26 cellular contexts compared by ENCODE assay signal in genomic region chr11:108881136-108881535, GRCh38.
"Had no signal": no experiment of that assay in that cellular context is flagged by ENCODE, and none has a peak within 500 bp of the region (broad histone marks: within the 10 kb centered on the region; RNA-seq: fewer than 3 reads in every experiment).

No MANE protein-coding gene starts in this region.

- H3K27me3 Mint-ChIP-seq: activated CD4-positive, alpha-beta T cell treated with anti-CD3 and anti-CD28 coated beads for 36 hours; activated naive CD8-positive, alpha-beta T cell; stimulated activated naive CD8-positive, alpha-beta T cell treated with anti-CD3 and anti-CD28 coated beads, Interleukin-15, Interleukin-2, amounts not matched to agents 100 ng/mL and 50 ng/mL, for 24 hours had no signal

- DNase-seq: activated CD4-positive, alpha-beta T cell treated with anti-CD3 and anti-CD28 coated beads for 36 hours; activated CD4-positive, CD25-positive, alpha-beta regulatory T cell; activated naive CD4-positive, alpha-beta T cell; activated T-cell treated with anti-CD3 and anti-CD28 coated beads for 4 hours; activated T-cell treated with anti-CD3 and anti-CD28 coated beads, Interleukin-2, amount 50 U/mL, for 72 hours; anterior cingulate cortex; body of pancreas; colonic mucosa; dorsolateral prefrontal cortex; effector memory CD4-positive, alpha-beta T cell; heart right ventricle; left lung; mesendoderm; natural killer cell; posterior cingulate gyrus; right lobe of liver; stimulated activated CD4-positive, alpha-beta T cell treated with anti-CD3 and anti-CD28 coated beads, Interleukin-12 subunit alpha, Interleukin-12 subunit beta, amount 100 ng/mL, for 4 hours; stimulated activated CD4-positive, alpha-beta T cell treated with anti-CD3 and anti-CD28 coated beads, Interleukin-4, amount 100 ng/mL, for 24 hours; trophoblast cell; uterus had no signal

- H3K36me3 Mint-ChIP-seq: activated naive CD8-positive, alpha-beta T cell; natural killer cell; stimulated activated effector memory CD8-positive, alpha-beta T cell treated with anti-CD3 and anti-CD28 coated beads, Interleukin-12 subunit alpha, Interleukin-12 subunit beta, amount 100 ng/mL, for 72 hours had no signal

- H3K4me1 ChIP-seq: body of pancreas, colonic mucosa, heart right ventricle, left lung, right lobe of liver, uterus had no signal

- H3K36me3 ChIP-seq: colonic mucosa, heart right ventricle, left lung, right lobe of liver, thoracic aorta, uterus had no signal

- H3K27ac Mint-ChIP-seq: activated CD4-positive, alpha-beta T cell treated with anti-CD3 and anti-CD28 coated beads for 36 hours; activated naive CD8-positive, alpha-beta T cell; activated T-cell treated with anti-CD3 and anti-CD28 coated beads, Interleukin-2, amount 50 U/mL, for 72 hours; natural killer cell; stimulated activated effector memory CD8-positive, alpha-beta T cell treated with anti-CD3 and anti-CD28 coated beads, Interleukin-12 subunit alpha, Interleukin-12 subunit beta, amount 100 ng/mL, for 72 hours; stimulated activated naive CD8-positive, alpha-beta T cell treated with anti-CD3 and anti-CD28 coated beads, Interleukin-15, Interleukin-2, amounts not matched to agents 100 ng/mL and 50 ng/mL, for 24 hours; T-helper 2 cell treated with Interferon-gamma antibody and Interleukin-4, amounts not matched to agents 5 μg/mL and 100 μg/mL, for 36 hours had no signal

- H3K4me1 Mint-ChIP-seq: natural killer cell; stimulated activated effector memory CD8-positive, alpha-beta T cell treated with anti-CD3 and anti-CD28 coated beads, Interleukin-12 subunit alpha, Interleukin-12 subunit beta, amount 100 ng/mL, for 72 hours had no signal

- H3K9me3 ChIP-seq: body of pancreas, colonic mucosa, heart right ventricle, left lung, right lobe of liver, thoracic aorta, uterus had no signal

- H3K27ac ChIP-seq: body of pancreas, colonic mucosa, dorsolateral prefrontal cortex, heart right ventricle, left lung, right lobe of liver, thoracic aorta, uterus had no signal

- H3K9me3 Mint-ChIP-seq: activated T-cell treated with anti-CD3 and anti-CD28 coated beads, Interleukin-2, amount 50 U/mL, for 72 hours; natural killer cell; stimulated activated effector memory CD8-positive, alpha-beta T cell treated with anti-CD3 and anti-CD28 coated beads, Interleukin-12 subunit alpha, Interleukin-12 subunit beta, amount 100 ng/mL, for 72 hours; stimulated activated naive CD8-positive, alpha-beta T cell treated with anti-CD3 and anti-CD28 coated beads, Interleukin-15, Interleukin-2, amounts not matched to agents 100 ng/mL and 50 ng/mL, for 24 hours; T-helper 2 cell treated with Interferon-gamma antibody and Interleukin-4, amounts not matched to agents 5 μg/mL and 100 μg/mL, for 36 hours had no signal

- H3K4me3 Mint-ChIP-seq: activated CD4-positive, alpha-beta T cell treated with anti-CD3 and anti-CD28 coated beads for 36 hours; activated naive CD8-positive, alpha-beta T cell; activated T-cell treated with anti-CD3 and anti-CD28 coated beads, Interleukin-2, amount 50 U/mL, for 72 hours; natural killer cell; stimulated activated effector memory CD8-positive, alpha-beta T cell treated with anti-CD3 and anti-CD28 coated beads, Interleukin-12 subunit alpha, Interleukin-12 subunit beta, amount 100 ng/mL, for 72 hours; stimulated activated naive CD8-positive, alpha-beta T cell treated with anti-CD3 and anti-CD28 coated beads, Interleukin-15, Interleukin-2, amounts not matched to agents 100 ng/mL and 50 ng/mL, for 24 hours; T-helper 2 cell treated with Interferon-gamma antibody and Interleukin-4, amounts not matched to agents 5 μg/mL and 100 μg/mL, for 36 hours had no signal

- H3K4me3 ChIP-seq: body of pancreas, colonic mucosa, dorsolateral prefrontal cortex, heart right ventricle, left lung, lung, right lobe of liver, thoracic aorta, uterus had no signal

- H3K27me3 ChIP-seq: body of pancreas, colonic mucosa, dorsolateral prefrontal cortex, heart right ventricle, left lung, right lobe of liver, uterus had no signal
